8 cellular contexts compared by ENCODE assay signal in the genomic region with DNA sequence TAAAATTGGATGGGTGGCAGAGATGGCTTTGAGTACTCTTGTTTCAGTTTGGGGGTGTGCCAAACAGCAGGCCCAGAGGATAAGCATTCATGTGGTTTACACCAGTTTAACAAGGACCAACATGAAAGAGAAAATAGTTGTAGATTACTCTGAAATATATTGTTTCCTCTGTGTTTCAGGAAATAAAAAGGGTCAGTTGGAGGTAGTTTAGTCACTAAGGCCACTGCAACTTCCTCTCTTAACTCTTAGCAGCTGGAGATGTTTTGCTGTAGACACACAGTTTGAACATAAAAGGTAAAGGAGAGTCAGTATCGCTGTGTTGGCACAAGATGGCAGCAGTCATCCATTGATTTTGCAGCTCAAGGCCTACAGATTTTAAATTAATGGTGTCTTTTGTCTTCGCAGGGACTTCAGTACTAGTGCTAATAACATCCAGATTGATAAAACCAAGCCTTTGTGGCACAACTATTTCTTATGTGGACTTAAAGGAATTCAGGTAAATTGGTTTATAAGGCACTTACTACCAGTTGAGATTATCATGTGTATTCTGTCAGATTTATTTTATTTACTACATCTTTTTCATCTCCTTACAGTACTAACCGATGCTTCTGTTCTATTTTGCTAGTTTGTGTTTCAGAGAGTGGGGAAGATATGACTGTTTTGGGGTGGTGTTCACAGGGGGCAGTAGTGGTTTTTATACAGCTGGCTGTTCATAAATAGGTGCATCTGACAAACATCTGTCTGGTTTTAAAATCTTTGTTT.
A peak's percentile ranks its signal among the peaks of the same experiment; 100 is the strongest.
DNase-seq lines count a peak whose midpoint lies in the region; ATAC-seq and TF ChIP-seq lines count a peak whose summit lies in the region.

No MANE protein-coding gene starts in this region.

- H3K36me3 Mint-ChIP-seq in Calu3 (ENCODE audit: insufficient read depth, unreplicated experiment) = peaks cover 14% of the 10 kb centered on the region

- no peak overlapping the region for H3K18ac ChIP-seq in neuronal stem cell (ENCODE audit: low read length)

- TF ChIP-seq CTCF in Calu3 (IDR thresholded peaks at IDR 0.05; ENCODE audit: unreplicated experiment) (peak; percentile 35), fibroblast of the aortic adventitia (IDR thresholded peaks at IDR 0.05; ENCODE audit: insufficient read depth, low read length) (peak; percentile 81)

- H3K4me2 ChIP-seq in neuronal stem cell (ENCODE audit: insufficient read depth, low read length, poor library complexity, severe bottlenecking) = no peak overlapping the region

- no peaks in the 10 kb centered on the region for H3K79me1 ChIP-seq in neuronal stem cell (ENCODE audit: low read depth, low read length)

- no peaks in the 10 kb centered on the region for H3K27me3 ChIP-seq in neuronal stem cell (ENCODE audit: control insufficient read depth in 3 of 3, insufficient read depth in 3 of 3, low read depth in 1 of 3, low read length in 3 of 3)
- H3K27me3 ChIP-seq in aorta (ENCODE audit: control insufficient read depth in 1 of 2, insufficient read depth in 2 of 2, low read length in 1 of 2) = no peaks in the 10 kb centered on the region

- no peak overlapping the region for H3K14ac ChIP-seq in neuronal stem cell (ENCODE audit: low read length)

- ATAC-seq in GM19351 (IDR thresholded peaks at IDR 0.05; ENCODE audit: unreplicated experiment) (peak; percentile 91), HG03442 (IDR thresholded peaks at IDR 0.05; ENCODE audit: unreplicated experiment) (peak; percentile 83), aorta (ENCODE audit: low FRiP score) (peak; percentile 87)

- peaks cover 13% of the 10 kb centered on the region for H3K4me1 Mint-ChIP-seq in Calu3 (ENCODE audit: low read depth, unreplicated experiment)

- CTCF ChIA-PET in Calu3 (lab: Charles Lee) = interaction anchor here (1.0 to 1.8 kb wide), 3 partner anchors 186 to 910 kb away, joined by 3 to 14 read pairs (median 4); no protein-coding TSS in a partner anchor

- BruUV-seq in Calu3 (replicated peaks; lab: Mats Ljungman, UMichigan) = no TSS peak

- H2BK15ac ChIP-seq in neuronal stem cell (ENCODE audit: low read length) = no peak overlapping the region

- H4K8ac ChIP-seq in neuronal stem cell (ENCODE audit: low read depth, low read length) = no peak overlapping the region

- H4K91ac ChIP-seq in neuronal stem cell (ENCODE audit: low read depth, low read length, poor library complexity) = no peak overlapping the region

- no peak overlapping the region for H2BK5ac ChIP-seq in neuronal stem cell (ENCODE audit: low read length)

- no peak overlapping the region for H3K27ac Mint-ChIP-seq in Calu3 (ENCODE audit: unreplicated experiment)

- H3K9me3 ChIP-seq in neuronal stem cell (replicated peaks in 1 of 2; ENCODE audit: control insufficient read depth in 2 of 2, insufficient read depth in 1 of 2, low read depth in 1 of 2, low read length in 2 of 2) (no peaks in the 10 kb centered on the region), aorta (ENCODE audit: control insufficient read depth, low read length) (no peaks in the 10 kb centered on the region)

- H3K9ac ChIP-seq in neuronal stem cell (ENCODE audit: low read depth, low read length, poor library complexity) = no peak overlapping the region

- no peaks in the 10 kb centered on the region for H3K4me1 ChIP-seq in neuronal stem cell (ENCODE audit: control insufficient read depth in 2 of 2, insufficient read depth in 1 of 2, low read depth in 1 of 2, low read length in 2 of 2)
- H3K4me1 ChIP-seq in aorta (ENCODE audit: control insufficient read depth in 1 of 2, insufficient read depth in 2 of 2, low read length in 2 of 2) = no peaks in the 10 kb centered on the region

- H2AK5ac ChIP-seq in neuronal stem cell (ENCODE audit: low read depth, low read length) = no peak overlapping the region

- H3K36me3 ChIP-seq in neuronal stem cell (replicated peaks in 1 of 2; ENCODE audit: control insufficient read depth in 2 of 2, insufficient read depth in 2 of 2, low read length in 2 of 2) = peaks cover 0 to 9% of the 10 kb centered on the region in 2 donors
- no peaks in the 10 kb centered on the region for H3K36me3 ChIP-seq in aorta (ENCODE audit: control insufficient read depth in 1 of 2, insufficient read depth in 2 of 2, low read length in 1 of 2)

- no peak overlapping the region for H2BK120ac ChIP-seq in neuronal stem cell (ENCODE audit: low read depth, low read length)

- H2BK12ac ChIP-seq in neuronal stem cell (ENCODE audit: low read length) = no peak overlapping the region

- WGBS in neuronal stem cell (ENCODE audit: extremely low coverage in 2 of 2, insufficient read length in 2 of 2, insufficient replicate concordance in 1 of 2), 2 donors = no CpG with 5 or more reads among the region's 3 CpGs
- WGBS in aorta, 2 donors = 34% methylated on average over 3 of the region's 3 CpGs

- H3K4me3 Mint-ChIP-seq in Calu3 (ENCODE audit: low read depth, unreplicated experiment) = no peak overlapping the region

- H3K27me3 Mint-ChIP-seq in Calu3 (ENCODE audit: unreplicated experiment) = no peaks in the 10 kb centered on the region

- intact Hi-C loops in Calu3 (cut with micrococcal nuclease; ENCODE audit: unreplicated experiment) = loop anchor here (1.0 to 10.0 kb wide), 4 partner anchors 187 to 909 kb away; no protein-coding TSS in a partner anchor
- intact Hi-C loops in aorta (cut with DNase I) = loop anchor here (5.0 kb wide), 5 partner anchors 187 to 912 kb away; partner anchors contain the start of gene FGF7 (in 2 of the 2)

- no peak overlapping the region for H2AFZ ChIP-seq in neuronal stem cell (ENCODE audit: low read length)

- no peak overlapping the region for H3K27ac ChIP-seq in neuronal stem cell (replicated peaks; ENCODE audit: low read length)
- H3K27ac ChIP-seq in aorta (ENCODE audit: low read depth in 1 of 2, low read length in 2 of 2) = no peak overlapping the region

- no peak overlapping the region for H3K4me3 ChIP-seq in fibroblast of the aortic adventitia (ENCODE audit: low read depth, low read length)
- no peak overlapping the region for H3K4me3 ChIP-seq in neuronal stem cell (ENCODE audit: low read length in 2 of 2)
- H3K4me3 ChIP-seq in aorta (ENCODE audit: low read length in 2 of 2) = no peak overlapping the region

- H3K9me3 Mint-ChIP-seq in Calu3 (ENCODE audit: low read depth, unreplicated experiment) = no peaks in the 10 kb centered on the region

- H3K4ac ChIP-seq in neuronal stem cell (ENCODE audit: low read length) = no peak overlapping the region

- peak; percentile 36 for DNase-seq in Calu3
- peak; percentile 79 to 96 for DNase-seq in NOMO-1 (lab: John Stamatoyannopoulos, UW; ENCODE audit: unreplicated experiment in 2 of 2)
- DNase-seq in activated T-cell treated with anti-CD3 and anti-CD28 coated beads for 1 hour (ENCODE audit: low read depth) = peak; percentile 10
- peak; percentile 95 for DNase-seq in fibroblast of the aortic adventitia (ENCODE audit: low read depth)
- peak; percentile 57 for DNase-seq in neuronal stem cell (ENCODE audit: low spot score)
- peak in 1 of 2 donors; percentile 59 for DNase-seq in aorta

- no peak overlapping the region for H3K23ac ChIP-seq in neuronal stem cell (ENCODE audit: low read depth, low read length, poor library complexity)
